Comparison of ENCODE assay signal across 11 cellular contexts in genomic region chr2:197097578-197098366, GRCh38.
DNase-seq lines count a peak whose midpoint lies in the region; ATAC-seq, FAIRE-seq and TF ChIP-seq lines count a peak whose summit lies in the region.
"Had no signal": no experiment of that assay in that cellular context is flagged by ENCODE, and none has a peak within 500 bp of the region (broad histone marks: within the 10 kb centered on the region; RNA-seq: fewer than 3 reads in every experiment).

No MANE protein-coding gene starts in this region.

- intact Hi-C loops in GM12878 (cut with micrococcal nuclease; ENCODE audit: unreplicated experiment) = no loop called here

- no peaks in the 10 kb centered on the region for H3K27me3 Mint-ChIP-seq in stimulated activated naive B cell treated with anti-CD40 and anti-IgM and Interleukin-4, amounts not matched to agents 10 μg/mL and 1 μg/mL and 100 μg/mL, for 72 hours

- peaks cover 7 to 11% of the 10 kb centered on the region in 2 donors for H3K4me1 Mint-ChIP-seq in stimulated activated naive B cell treated with anti-CD40 and anti-IgM and Interleukin-4, amounts not matched to agents 10 μg/mL and 1 μg/mL and 100 μg/mL, for 72 hours

- H3K9me3 Mint-ChIP-seq in stimulated activated naive B cell treated with anti-CD40 and anti-IgM and Interleukin-4, amounts not matched to agents 10 μg/mL and 1 μg/mL and 100 μg/mL, for 72 hours = no peaks in the 10 kb centered on the region

- TF ChIP-seq POLR2A in GM12878 (IDR thresholded peaks at IDR 0.05; ENCODE audit: low read depth, low read length) = no peak

- H3K27me3 ChIP-seq in GM12878 (replicated peaks in 1 of 2; ENCODE audit: control insufficient read depth in 2 of 2, insufficient read depth in 2 of 2, low read length in 1 of 2) = no peaks in the 10 kb centered on the region
- H3K27me3 ChIP-seq: tibial artery had no signal

- no peaks in the 10 kb centered on the region for H4K20me1 ChIP-seq in GM12878 (ENCODE audit: control insufficient read depth, insufficient read depth)

- peaks cover 27 to 48% of the 10 kb centered on the region in 2 donors for H3K36me3 Mint-ChIP-seq in stimulated activated naive B cell treated with anti-CD40 and anti-IgM and Interleukin-4, amounts not matched to agents 10 μg/mL and 1 μg/mL and 100 μg/mL, for 72 hours

- CTCF ChIA-PET in GM12878 (lab: Yijun Ruan, JAX) = interaction anchor here (0.8 to 2.6 kb wide), 8 partner anchors 11 to 86 kb away, joined by 3 to 12 read pairs (median 4); no protein-coding TSS in a partner anchor

- H3K4me1 ChIP-seq in GM12878 (ENCODE audit: control insufficient read depth, insufficient read depth, low read length) = no peaks in the 10 kb centered on the region

- POLR2A ChIA-PET in GM12878 (lab: Charles Lee) = interaction anchor here (0.6 kb wide), 1 partner anchor 576 kb away, joined by 7 read pairs; no protein-coding TSS in a partner anchor

- DNase-seq in HCEC 1CT = peak; percentile 55
- no peak for DNase-seq in GM12878 (ENCODE audit: low read depth, low spot score)
- peak; percentile 93 for DNase-seq in islet precursor cell
- DNase-seq in stimulated activated naive B cell treated with anti-CD40 and anti-IgM and Interleukin-4, amounts not matched to agents 10 μg/mL and 1 μg/mL and 100 μg/mL, for 72 hours = no peak
- no peak for DNase-seq in HTR-8/SVneo (ENCODE audit: insufficient read length, low spot score)
- DNase-seq: NCI-H524 treated with DMSO at 0.1 percent for 48 hours; stimulated activated CD4-positive, alpha-beta T cell treated with anti-CD3 and anti-CD28 coated beads, Interleukin-15, amount 100 ng/mL, for 24 hours had no signal

- ATAC-seq in GM12878 (no peak), HG03139 (IDR thresholded peaks at IDR 0.05; ENCODE audit: unreplicated experiment) (no peak), HG03039 (IDR thresholded peaks at IDR 0.05; ENCODE audit: unreplicated experiment) (no peak)
- ATAC-seq in stimulated activated naive B cell treated with anti-CD40 and anti-IgM and Interleukin-4, amounts not matched to agents 10 μg/mL and 1 μg/mL and 100 μg/mL, for 72 hours (replicated peaks) = no peak

- SMC1A ChIA-PET in GM12878 (lab: Charles Lee; ENCODE audit: uncharacterized antibody, unreplicated experiment) = interaction anchor here (1.3 to 2.2 kb wide), 4 partner anchors 11 to 71 kb away, joined by 3 to 7 read pairs (median 4); no protein-coding TSS in a partner anchor

- TF ChIP-seq RAD21 in GM12878 (IDR thresholded peaks at IDR 0.05; ENCODE audit: insufficient read depth, low read depth, low read length) = no peak

- H2AFZ ChIP-seq in GM12878 (ENCODE audit: control insufficient read depth, low read depth, low read length) = no peak overlapping the region

- H3K4me2 ChIP-seq in GM12878 (ENCODE audit: control insufficient read depth, insufficient read depth) = no peak overlapping the region

- H3K4me3 ChIP-seq in GM12878 = no peak overlapping the region
- H3K4me3 ChIP-seq: tibial artery had no signal

- FAIRE-seq in GM12878 (lab: Jason Lieb, UNC) (no peak), HTR-8/SVneo (lab: Jason Lieb, UNC) (no peak)
- FAIRE-seq: H1 had no signal

- no peaks in the 10 kb centered on the region for H3K79me2 ChIP-seq in GM12878 (ENCODE audit: control insufficient read depth, insufficient read depth, low read length)

- H3K27ac Mint-ChIP-seq in stimulated activated naive B cell treated with anti-CD40 and anti-IgM and Interleukin-4, amounts not matched to agents 10 μg/mL and 1 μg/mL and 100 μg/mL, for 72 hours = peak overlapping the region; percentile 59

- RAD21 ChIA-PET in GM12878 (lab: Charles Lee; ENCODE audit: unreplicated experiment) = interaction anchor here (2.2 kb wide), 1 partner anchor 16 kb away, joined by 7 read pairs; no protein-coding TSS in a partner anchor

- H3K9ac ChIP-seq in GM12878 (ENCODE audit: control insufficient read depth, insufficient read depth, low read length) = no peak overlapping the region

- WGBS in GM12878 (ENCODE audit: insufficient coverage, insufficient replicate concordance, low lambda C conversion rate, missing lambda C conversion rate) = 97% methylated on average over 7 of the region's 7 CpGs

- no peak overlapping the region for H3K27ac ChIP-seq in GM12878 (ENCODE audit: control insufficient read depth, insufficient read depth)

- BruUV-seq in GM12878 (replicated peaks; lab: Mats Ljungman, UMichigan) = TSS peak; percentile 13

- H3K36me3 ChIP-seq in GM12878 (ENCODE audit: control insufficient read depth in 2 of 2, insufficient read depth in 2 of 2, low read length in 1 of 2) = peaks cover 6 to 22% of the 10 kb centered on the region in 2 experiments

- in situ Hi-C loops in GM12878 (cut with MboI) = no loop called here

- no peak overlapping the region for H3K4me3 Mint-ChIP-seq in stimulated activated naive B cell treated with anti-CD40 and anti-IgM and Interleukin-4, amounts not matched to agents 10 μg/mL and 1 μg/mL and 100 μg/mL, for 72 hours

- no peak for TF ChIP-seq CTCF in GM12878 (IDR thresholded peaks at IDR 0.05 in 2 of 3, conservative IDR thresholded peaks at IDR 0.05 in 1 of 3; ENCODE audit: control insufficient read depth in 2 of 3, extremely low read depth in 1 of 3, insufficient read depth in 1 of 3, low read depth in 3 of 3, low read length in 3 of 3)

- no peak for TF ChIP-seq EP300 in GM12878 (IDR thresholded peaks at IDR 0.05; ENCODE audit: borderline replicate concordance in 1 of 2, control insufficient read depth in 1 of 2, low read depth in 2 of 2, low read length in 2 of 2)

- H3K9me3 ChIP-seq in GM12878 (replicated peaks; ENCODE audit: control insufficient read depth, insufficient read depth, low read length) = no peaks in the 10 kb centered on the region
- H3K9me3 ChIP-seq: tibial artery had no signal

TF ChIP-seq in GM12878, 131 proteins besides CTCF, POLR2A, EP300 and RAD21:
- no peak for TF ChIP-seq IKZF1 (conservative IDR thresholded peaks at IDR 0.05)
TF ChIP-seq in GM12878: peak in this region for 0.

Comparison
In these comparisons a context has a peak if more than half of its experiments do, and no peak if none do; other contexts are left out.
1. DNase-seq: peak in HCEC 1CT (single experiment) and islet precursor cell (single experiment); none in GM12878 (single experiment), stimulated activated naive B cell treated with anti-CD40 and anti-IgM and Interleukin-4, amounts not matched to agents 10 μg/mL and 1 μg/mL and 100 μg/mL, for 72 hours (single experiment) and HTR-8/SVneo (single experiment).